Comparison of ENCODE assay signal across 1 cellular context in the genomic region with DNA sequence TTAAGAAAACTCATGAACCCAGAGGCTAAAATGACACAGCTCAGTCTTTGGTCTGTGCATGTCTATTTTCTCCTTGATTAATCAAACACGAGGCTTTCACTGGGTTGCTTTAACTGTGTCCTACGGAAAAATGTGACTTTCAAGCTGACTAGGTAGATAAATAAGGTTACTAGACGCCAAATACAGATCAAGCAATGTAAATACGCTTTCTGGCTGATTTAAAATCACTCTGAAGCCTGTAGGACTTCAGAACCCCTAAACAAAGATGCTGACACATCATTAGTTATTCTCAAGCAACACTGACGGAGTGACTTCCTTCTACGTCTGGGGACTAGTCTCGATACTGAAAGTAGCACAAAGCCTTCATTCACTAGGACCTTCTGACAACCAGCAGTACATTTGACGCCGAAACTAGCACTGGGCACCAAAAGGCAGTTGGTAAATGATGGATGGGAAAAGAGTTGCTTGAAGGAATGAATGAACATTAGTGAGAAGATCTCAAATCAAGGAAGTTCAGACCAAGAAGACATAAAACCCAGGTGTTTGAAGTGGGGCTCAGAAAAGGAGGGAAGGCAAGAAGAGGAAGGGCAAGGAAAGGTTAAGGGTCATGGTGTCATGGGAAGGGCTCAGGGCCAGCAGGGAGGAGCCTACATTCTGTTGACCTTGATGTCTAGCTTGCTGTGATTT.
TF ChIP-seq lines count a peak whose summit lies in the region.

No MANE protein-coding gene starts in this region.

TF ChIP-seq in K562, 482 proteins besides CTCF, POLR2A, EP300 and RAD21 (continued from another document and continues in another):
- TF ChIP-seq, protein P1, sequence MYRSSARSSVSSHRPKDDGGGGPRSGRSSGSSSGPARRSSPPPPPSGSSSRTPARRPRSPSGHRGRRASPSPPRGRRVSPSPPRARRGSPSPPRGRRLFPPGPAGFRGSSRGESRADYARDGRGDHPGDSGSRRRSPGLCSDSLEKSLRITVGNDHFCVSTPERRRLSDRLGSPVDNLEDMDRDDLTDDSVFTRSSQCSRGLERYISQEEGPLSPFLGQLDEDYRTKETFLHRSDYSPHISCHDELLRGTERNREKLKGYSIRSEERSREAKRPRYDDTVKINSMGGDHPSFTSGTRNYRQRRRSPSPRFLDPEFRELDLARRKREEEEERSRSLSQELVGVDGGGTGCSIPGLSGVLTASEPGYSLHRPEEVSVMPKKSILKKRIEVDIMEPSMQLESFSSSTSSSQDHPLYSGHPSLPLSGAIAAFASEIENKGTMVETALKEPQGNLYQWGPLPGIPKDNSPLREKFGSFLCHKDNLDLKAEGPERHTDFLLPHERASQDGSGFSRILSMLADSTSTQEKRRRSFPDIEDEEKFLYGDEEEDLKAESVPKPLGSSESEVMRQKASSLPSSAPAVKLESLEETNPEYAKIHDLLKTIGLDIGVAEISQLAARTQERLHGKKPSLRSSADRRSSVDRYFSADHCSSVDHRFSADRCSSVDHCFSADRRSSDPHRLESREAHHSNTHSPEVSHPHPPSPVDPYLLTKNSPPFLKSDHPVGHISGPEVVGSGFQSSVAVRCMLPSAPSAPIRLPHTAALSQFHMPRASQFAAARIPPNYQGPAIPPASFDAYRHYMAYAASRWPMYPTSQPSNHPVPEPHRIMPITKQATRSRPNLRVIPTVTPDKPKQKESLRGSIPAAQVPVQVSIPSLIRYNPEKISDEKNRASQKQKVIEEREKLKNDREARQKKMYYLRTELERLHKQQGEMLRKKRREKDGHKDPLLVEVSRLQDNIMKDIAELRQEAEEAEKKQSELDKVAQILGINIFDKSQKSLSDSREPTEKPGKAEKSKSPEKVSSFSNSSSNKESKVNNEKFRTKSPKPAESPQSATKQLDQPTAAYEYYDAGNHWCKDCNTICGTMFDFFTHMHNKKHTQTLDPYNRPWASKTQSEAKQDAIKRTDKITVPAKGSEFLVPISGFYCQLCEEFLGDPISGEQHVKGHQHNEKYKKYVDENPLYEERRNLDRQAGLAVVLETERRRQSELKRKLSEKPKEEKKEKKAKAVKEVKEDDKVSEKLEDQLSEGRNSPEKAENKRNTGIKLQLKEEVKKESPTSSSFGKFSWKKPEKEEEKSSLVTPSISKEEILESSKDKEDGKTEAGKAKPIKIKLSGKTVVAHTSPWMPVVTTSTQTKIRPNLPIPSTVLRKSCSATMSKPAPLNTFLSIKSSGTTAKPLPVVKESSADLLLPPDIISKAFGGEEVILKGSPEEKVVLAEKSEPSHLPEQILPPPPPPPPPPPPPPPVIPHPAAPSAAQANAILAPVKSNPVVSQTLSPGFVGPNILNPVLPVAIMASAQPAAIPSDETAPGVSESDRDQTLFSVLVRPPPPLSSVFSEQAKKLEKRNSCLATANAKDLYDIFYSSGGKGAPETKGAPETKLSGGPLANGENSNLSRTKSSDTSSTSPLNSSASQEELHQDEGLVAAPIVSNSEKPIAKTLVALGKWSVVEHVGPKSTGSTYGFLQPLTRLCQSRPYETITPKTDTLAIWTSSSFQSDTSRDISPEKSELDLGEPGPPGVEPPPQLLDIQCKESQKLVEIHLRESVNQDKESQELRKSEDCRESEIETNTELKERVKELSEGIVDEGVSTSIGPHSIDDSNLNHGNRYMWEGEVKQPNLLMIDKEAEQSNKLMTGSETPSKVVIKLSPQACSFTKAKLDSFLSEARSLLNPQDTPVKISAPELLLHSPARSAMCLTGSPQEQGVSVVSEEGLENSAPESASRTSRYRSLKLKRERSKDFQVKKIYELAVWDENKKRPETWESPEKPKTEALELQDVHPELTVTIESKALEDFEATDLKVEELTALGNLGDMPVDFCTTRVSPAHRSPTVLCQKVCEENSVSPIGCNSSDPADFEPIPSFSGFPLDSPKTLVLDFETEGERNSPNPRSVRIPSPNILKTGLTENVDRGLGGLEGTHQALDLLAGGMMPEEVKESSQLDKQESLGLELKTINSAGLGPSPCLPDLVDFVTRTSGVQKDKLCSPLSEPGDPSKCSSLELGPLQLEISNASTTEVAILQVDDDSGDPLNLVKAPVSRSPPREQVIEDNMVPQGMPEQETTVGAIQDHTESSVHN (IDR thresholded peaks at IDR 0.05; ENCODE audit: borderline replicate concordance in 1 of 2, low read depth in 1 of 2): no peak
- TF ChIP-seq SPI1 (IDR thresholded peaks at IDR 0.05; ENCODE audit: borderline replicate concordance, low read depth, low read length) (no peak), TRIM24 (IDR thresholded peaks at IDR 0.05) (no peak), ZNF76 (CRISPR knock-in tag; IDR thresholded peaks at IDR 0.05; ENCODE audit: borderline replicate concordance) (no peak), GABPB1 (CRISPR knock-in tag; IDR thresholded peaks at IDR 0.05) (no peak), TAF1 (IDR thresholded peaks at IDR 0.05; ENCODE audit: control insufficient read depth, extremely low read depth, insufficient read depth, low read length, severe bottlenecking) (no peak), THRAP3 (IDR thresholded peaks at IDR 0.05; ENCODE audit: borderline replicate concordance) (no peak), IFI16 (CRISPR knock-in tag; IDR thresholded peaks at IDR 0.05) (no peak), U2AF1 (optimal IDR thresholded peaks at IDR 0.05; ENCODE audit: low read depth, low read length) (no peak), ZNF316 (IDR thresholded peaks at IDR 0.05) (peak; percentile 88), MECOM (CRISPR knock-in tag; IDR thresholded peaks at IDR 0.05) (no peak), NR2C2 (CRISPR knock-in tag; IDR thresholded peaks at IDR 0.05) (no peak), NR2C2 (tag; IDR thresholded peaks at IDR 0.05) (peak; percentile 34; the same call in 1 of the 2 replicates), MAFK (IDR thresholded peaks at IDR 0.05; ENCODE audit: low read length) (peak; percentile 72), MTA3 (IDR thresholded peaks at IDR 0.05; ENCODE audit: borderline replicate concordance) (no peak), MAFF (IDR thresholded peaks at IDR 0.05; ENCODE audit: low read length) (peak; percentile 67), POLR3G (IDR thresholded peaks at IDR 0.05; ENCODE audit: extremely low read depth, insufficient read length, insufficient replicate concordance) (no peak), MBD2 (IDR thresholded peaks at IDR 0.05; ENCODE audit: borderline replicate concordance, low read depth) (no peak), HNRNPUL1 (IDR thresholded peaks at IDR 0.05; ENCODE audit: low read length) (no peak), SUPT5H (IDR thresholded peaks at IDR 0.05) (no peak), ATF1 (CRISPR knock-in tag; IDR thresholded peaks at IDR 0.05) (no peak), ATF1 (tag; IDR thresholded peaks at IDR 0.05) (no peak), ZNF165 (CRISPR knock-in tag; IDR thresholded peaks at IDR 0.05; ENCODE audit: borderline replicate concordance) (no peak), SRSF3 (IDR thresholded peaks at IDR 0.05; ENCODE audit: insufficient read depth, low read length) (no peak), SAFB2 (IDR thresholded peaks at IDR 0.05; ENCODE audit: borderline replicate concordance, low read depth, low read length, severe bottlenecking) (no peak), ELF1 (tag; IDR thresholded peaks at IDR 0.05) (no peak), MXI1 (IDR thresholded peaks at IDR 0.05; ENCODE audit: low read depth, low read length) (no peak), FOXP1 (CRISPR knock-in tag; IDR thresholded peaks at IDR 0.05) (no peak), MAFG (tag; conservative IDR thresholded peaks at IDR 0.05) (peak; percentile 79), MIER1 (IDR thresholded peaks at IDR 0.05; ENCODE audit: low read depth) (no peak), FIP1L1 (IDR thresholded peaks at IDR 0.05; ENCODE audit: low read depth, low read length, poor library complexity, severe bottlenecking) (no peak), ZKSCAN1 (IDR thresholded peaks at IDR 0.05; ENCODE audit: low read depth, low read length) (no peak), NR2C1 (IDR thresholded peaks at IDR 0.05) (peak; percentile 52; the same call in 1 of the 2 replicates), NR2C1 (tag; IDR thresholded peaks at IDR 0.05) (peak; percentile 52; the same call in 1 of the 2 replicates), CC2D1A (IDR thresholded peaks at IDR 0.05) (no peak), STAT5A (IDR thresholded peaks at IDR 0.05; ENCODE audit: borderline replicate concordance, low read length) (no peak), ZNF431 (CRISPR knock-in tag; IDR thresholded peaks at IDR 0.05) (no peak), RCOR1 (IDR thresholded peaks at IDR 0.05; ENCODE audit: borderline replicate concordance in 1 of 2, low read depth in 2 of 2, low read length in 2 of 2) (no peak), C11orf30 (IDR thresholded peaks at IDR 0.05; ENCODE audit: low read depth) (peak; percentile 80), ZNF212 (CRISPR knock-in tag; IDR thresholded peaks at IDR 0.05) (no peak)
- TF ChIP-seq, protein P2, sequence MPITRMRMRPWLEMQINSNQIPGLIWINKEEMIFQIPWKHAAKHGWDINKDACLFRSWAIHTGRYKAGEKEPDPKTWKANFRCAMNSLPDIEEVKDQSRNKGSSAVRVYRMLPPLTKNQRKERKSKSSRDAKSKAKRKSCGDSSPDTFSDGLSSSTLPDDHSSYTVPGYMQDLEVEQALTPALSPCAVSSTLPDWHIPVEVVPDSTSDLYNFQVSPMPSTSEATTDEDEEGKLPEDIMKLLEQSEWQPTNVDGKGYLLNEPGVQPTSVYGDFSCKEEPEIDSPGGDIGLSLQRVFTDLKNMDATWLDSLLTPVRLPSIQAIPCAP (CRISPR knock-in tag; IDR thresholded peaks at IDR 0.05; ENCODE audit: borderline replicate concordance): no peak
- TF ChIP-seq, protein P3, sequence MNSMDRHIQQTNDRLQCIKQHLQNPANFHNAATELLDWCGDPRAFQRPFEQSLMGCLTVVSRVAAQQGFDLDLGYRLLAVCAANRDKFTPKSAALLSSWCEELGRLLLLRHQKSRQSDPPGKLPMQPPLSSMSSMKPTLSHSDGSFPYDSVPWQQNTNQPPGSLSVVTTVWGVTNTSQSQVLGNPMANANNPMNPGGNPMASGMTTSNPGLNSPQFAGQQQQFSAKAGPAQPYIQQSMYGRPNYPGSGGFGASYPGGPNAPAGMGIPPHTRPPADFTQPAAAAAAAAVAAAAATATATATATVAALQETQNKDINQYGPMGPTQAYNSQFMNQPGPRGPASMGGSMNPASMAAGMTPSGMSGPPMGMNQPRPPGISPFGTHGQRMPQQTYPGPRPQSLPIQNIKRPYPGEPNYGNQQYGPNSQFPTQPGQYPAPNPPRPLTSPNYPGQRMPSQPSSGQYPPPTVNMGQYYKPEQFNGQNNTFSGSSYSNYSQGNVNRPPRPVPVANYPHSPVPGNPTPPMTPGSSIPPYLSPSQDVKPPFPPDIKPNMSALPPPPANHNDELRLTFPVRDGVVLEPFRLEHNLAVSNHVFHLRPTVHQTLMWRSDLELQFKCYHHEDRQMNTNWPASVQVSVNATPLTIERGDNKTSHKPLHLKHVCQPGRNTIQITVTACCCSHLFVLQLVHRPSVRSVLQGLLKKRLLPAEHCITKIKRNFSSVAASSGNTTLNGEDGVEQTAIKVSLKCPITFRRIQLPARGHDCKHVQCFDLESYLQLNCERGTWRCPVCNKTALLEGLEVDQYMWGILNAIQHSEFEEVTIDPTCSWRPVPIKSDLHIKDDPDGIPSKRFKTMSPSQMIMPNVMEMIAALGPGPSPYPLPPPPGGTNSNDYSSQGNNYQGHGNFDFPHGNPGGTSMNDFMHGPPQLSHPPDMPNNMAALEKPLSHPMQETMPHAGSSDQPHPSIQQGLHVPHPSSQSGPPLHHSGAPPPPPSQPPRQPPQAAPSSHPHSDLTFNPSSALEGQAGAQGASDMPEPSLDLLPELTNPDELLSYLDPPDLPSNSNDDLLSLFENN (IDR thresholded peaks at IDR 0.05; ENCODE audit: low read depth in 2 of 2, low read length in 2 of 2): no peak
- TF ChIP-seq, protein P4, sequence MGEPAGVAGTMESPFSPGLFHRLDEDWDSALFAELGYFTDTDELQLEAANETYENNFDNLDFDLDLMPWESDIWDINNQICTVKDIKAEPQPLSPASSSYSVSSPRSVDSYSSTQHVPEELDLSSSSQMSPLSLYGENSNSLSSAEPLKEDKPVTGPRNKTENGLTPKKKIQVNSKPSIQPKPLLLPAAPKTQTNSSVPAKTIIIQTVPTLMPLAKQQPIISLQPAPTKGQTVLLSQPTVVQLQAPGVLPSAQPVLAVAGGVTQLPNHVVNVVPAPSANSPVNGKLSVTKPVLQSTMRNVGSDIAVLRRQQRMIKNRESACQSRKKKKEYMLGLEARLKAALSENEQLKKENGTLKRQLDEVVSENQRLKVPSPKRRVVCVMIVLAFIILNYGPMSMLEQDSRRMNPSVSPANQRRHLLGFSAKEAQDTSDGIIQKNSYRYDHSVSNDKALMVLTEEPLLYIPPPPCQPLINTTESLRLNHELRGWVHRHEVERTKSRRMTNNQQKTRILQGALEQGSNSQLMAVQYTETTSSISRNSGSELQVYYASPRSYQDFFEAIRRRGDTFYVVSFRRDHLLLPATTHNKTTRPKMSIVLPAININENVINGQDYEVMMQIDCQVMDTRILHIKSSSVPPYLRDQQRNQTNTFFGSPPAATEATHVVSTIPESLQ (CRISPR knock-in tag; IDR thresholded peaks at IDR 0.05): no peak
- TF ChIP-seq, protein P5, sequence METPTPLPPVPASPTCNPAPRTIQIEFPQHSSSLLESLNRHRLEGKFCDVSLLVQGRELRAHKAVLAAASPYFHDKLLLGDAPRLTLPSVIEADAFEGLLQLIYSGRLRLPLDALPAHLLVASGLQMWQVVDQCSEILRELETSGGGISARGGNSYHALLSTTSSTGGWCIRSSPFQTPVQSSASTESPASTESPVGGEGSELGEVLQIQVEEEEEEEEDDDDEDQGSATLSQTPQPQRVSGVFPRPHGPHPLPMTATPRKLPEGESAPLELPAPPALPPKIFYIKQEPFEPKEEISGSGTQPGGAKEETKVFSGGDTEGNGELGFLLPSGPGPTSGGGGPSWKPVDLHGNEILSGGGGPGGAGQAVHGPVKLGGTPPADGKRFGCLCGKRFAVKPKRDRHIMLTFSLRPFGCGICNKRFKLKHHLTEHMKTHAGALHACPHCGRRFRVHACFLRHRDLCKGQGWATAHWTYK (CRISPR knock-in tag; IDR thresholded peaks at IDR 0.05): no peak
- TF ChIP-seq, protein P6, sequence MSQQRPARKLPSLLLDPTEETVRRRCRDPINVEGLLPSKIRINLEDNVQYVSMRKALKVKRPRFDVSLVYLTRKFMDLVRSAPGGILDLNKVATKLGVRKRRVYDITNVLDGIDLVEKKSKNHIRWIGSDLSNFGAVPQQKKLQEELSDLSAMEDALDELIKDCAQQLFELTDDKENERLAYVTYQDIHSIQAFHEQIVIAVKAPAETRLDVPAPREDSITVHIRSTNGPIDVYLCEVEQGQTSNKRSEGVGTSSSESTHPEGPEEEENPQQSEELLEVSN (IDR thresholded peaks at IDR 0.05; ENCODE audit: borderline replicate concordance in 1 of 2, extremely low read depth in 1 of 2, insufficient read depth in 1 of 2, insufficient read length in 1 of 2, low read depth in 1 of 2, low read length in 1 of 2, poor library complexity in 1 of 2, severe bottlenecking in 1 of 2): no peak
- TF ChIP-seq, protein P7, sequence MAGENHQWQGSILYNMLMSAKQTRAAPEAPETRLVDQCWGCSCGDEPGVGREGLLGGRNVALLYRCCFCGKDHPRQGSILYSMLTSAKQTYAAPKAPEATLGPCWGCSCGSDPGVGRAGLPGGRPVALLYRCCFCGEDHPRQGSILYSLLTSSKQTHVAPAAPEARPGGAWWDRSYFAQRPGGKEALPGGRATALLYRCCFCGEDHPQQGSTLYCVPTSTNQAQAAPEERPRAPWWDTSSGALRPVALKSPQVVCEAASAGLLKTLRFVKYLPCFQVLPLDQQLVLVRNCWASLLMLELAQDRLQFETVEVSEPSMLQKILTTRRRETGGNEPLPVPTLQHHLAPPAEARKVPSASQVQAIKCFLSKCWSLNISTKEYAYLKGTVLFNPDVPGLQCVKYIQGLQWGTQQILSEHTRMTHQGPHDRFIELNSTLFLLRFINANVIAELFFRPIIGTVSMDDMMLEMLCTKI (IDR thresholded peaks at IDR 0.05; ENCODE audit: partially characterized antibody): no peak
- TF ChIP-seq, protein P8, sequence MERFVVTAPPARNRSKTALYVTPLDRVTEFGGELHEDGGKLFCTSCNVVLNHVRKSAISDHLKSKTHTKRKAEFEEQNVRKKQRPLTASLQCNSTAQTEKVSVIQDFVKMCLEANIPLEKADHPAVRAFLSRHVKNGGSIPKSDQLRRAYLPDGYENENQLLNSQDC (CRISPR knock-in tag; IDR thresholded peaks at IDR 0.05): no peak
